In the genomic region with DNA sequence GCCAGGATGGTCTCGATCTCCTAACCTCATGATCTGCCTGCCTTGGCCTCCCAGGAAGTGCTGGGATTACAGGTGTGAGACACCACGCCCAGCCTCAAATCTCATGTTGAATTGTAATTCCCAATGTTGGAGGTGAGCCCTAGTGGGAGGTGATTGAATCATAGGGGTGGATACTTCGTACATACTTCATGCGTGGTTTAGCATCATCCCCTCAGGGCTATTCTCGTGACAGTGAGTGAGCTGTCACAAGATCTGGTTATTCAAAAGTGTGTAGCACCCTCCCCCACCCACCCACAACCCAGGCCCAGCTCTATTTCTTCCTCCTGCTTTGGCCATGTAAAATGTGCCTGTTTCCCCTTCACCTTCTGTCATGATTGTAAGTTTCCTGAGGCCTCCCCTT, we compare ENCODE assay signal across 20 cellular contexts.
"Had no signal": no experiment of that assay in that cellular context is flagged by ENCODE, and none has a peak within 500 bp of the region (broad histone marks: within the 10 kb centered on the region; RNA-seq: fewer than 3 reads in every experiment).

No MANE protein-coding gene starts in this region.

- H3K27me3 Mint-ChIP-seq: effector memory CD8-positive, alpha-beta T cell; stimulated activated naive CD8-positive, alpha-beta T cell treated with anti-CD3 and anti-CD28 coated beads, Interleukin-15, amount 100 ng/mL, for 72 hours had no signal

- H3K4me3 Mint-ChIP-seq: activated T-cell treated with anti-CD3 and anti-CD28 coated beads, Interleukin-2, amount 50 U/mL, for 72 hours; effector memory CD8-positive, alpha-beta T cell; naive B cell; neural crest cell; stimulated activated naive CD8-positive, alpha-beta T cell treated with anti-CD3 and anti-CD28 coated beads, Interleukin-15, amount 100 ng/mL, for 72 hours; T-helper 17 cell had no signal

- H3K4me3 ChIP-seq: adrenal gland, gastrocnemius medialis, left ventricle myocardium inferior, prostate gland, skin epidermis, suprapubic skin, transverse colon, uterus had no signal

- H3K36me3 ChIP-seq: adrenal gland, gastrocnemius medialis, prostate gland, suprapubic skin, transverse colon, uterus had no signal

- H3K9me3 Mint-ChIP-seq: effector memory CD8-positive, alpha-beta T cell had no signal

- H3K27ac Mint-ChIP-seq: activated naive CD4-positive, alpha-beta T cell treated with anti-CD3 and anti-CD28 coated beads, Interleukin-2, amount 50 U/mL, for 72 hours; activated T-cell treated with anti-CD3 and anti-CD28 coated beads, Interleukin-2, amount 50 U/mL, for 72 hours; effector memory CD8-positive, alpha-beta T cell; naive B cell; stimulated activated naive CD8-positive, alpha-beta T cell treated with anti-CD3 and anti-CD28 coated beads, Interleukin-15, amount 100 ng/mL, for 72 hours; T-helper 17 cell had no signal

- H3K27me3 ChIP-seq: adrenal gland, gastrocnemius medialis, suprapubic skin, transverse colon, uterus had no signal

- H3K27ac ChIP-seq: adrenal gland, gastrocnemius medialis, left ventricle myocardium inferior, prostate gland, skin epidermis, suprapubic skin, transverse colon, uterus had no signal

- ATAC-seq: activated naive CD4-positive, alpha-beta T cell treated with anti-CD3 and anti-CD28 coated beads, Interleukin-2, amount 50 U/mL, for 72 hours; activated T-cell treated with anti-CD3 and anti-CD28 coated beads, Interleukin-2, amount 50 U/mL, for 72 hours; effector memory CD8-positive, alpha-beta T cell; gastrocnemius medialis; right cardiac atrium; stimulated activated naive CD8-positive, alpha-beta T cell treated with anti-CD3 and anti-CD28 coated beads, Interleukin-15, amount 100 ng/mL, for 72 hours; T-helper 17 cell had no signal

- H3K36me3 Mint-ChIP-seq: activated naive CD4-positive, alpha-beta T cell treated with anti-CD3 and anti-CD28 coated beads, Interleukin-2, amount 50 U/mL, for 72 hours had no signal

- H3K9me3 ChIP-seq: adrenal gland, gastrocnemius medialis, prostate gland, suprapubic skin, transverse colon, uterus had no signal

- DNase-seq: activated CD4-positive, alpha-beta T cell treated with anti-CD3 and anti-CD28 coated beads, Interleukin-2, amount 50 U/mL, for 4 hours; activated gamma-delta T cell treated with Interleukin-2 at 50 U/mL for 16 hours; activated T-cell treated with anti-CD3 and anti-CD28 coated beads, Interleukin-2, amount 50 U/mL, for 72 hours; adrenal gland; effector memory CD8-positive, alpha-beta T cell; gastrocnemius medialis; head of caudate nucleus; left ventricle myocardium inferior; naive B cell; right cardiac atrium; stimulated activated CD4-positive, alpha-beta T cell treated with anti-CD3 and anti-CD28 coated beads, Interleukin-2, amount 100 ng/mL, for 48 hours; stimulated activated naive CD8-positive, alpha-beta T cell treated with anti-CD3 and anti-CD28 coated beads, Interleukin-15, amount 100 ng/mL, for 72 hours; T-helper 17 cell; transverse colon; uterus had no signal

- H3K4me1 Mint-ChIP-seq: naive B cell; neural crest cell; stimulated activated naive CD8-positive, alpha-beta T cell treated with anti-CD3 and anti-CD28 coated beads, Interleukin-15, amount 100 ng/mL, for 72 hours; T-helper 17 cell had no signal

- H3K4me1 ChIP-seq: adrenal gland, gastrocnemius medialis, left ventricle myocardium inferior, prostate gland, suprapubic skin, uterus had no signal
